10 cellular contexts compared by ENCODE assay signal in genomic region chr5:134509308-134510040, GRCh38. TPM values are rescaled to one million over a fixed set of nuclear protein-coding genes. Genes with fewer than 3 reads are reported as not detected.
DNase-seq lines count a peak whose midpoint lies in the region; ATAC-seq, FAIRE-seq and TF ChIP-seq lines count a peak whose summit lies in the region.
"Had no signal": no experiment of that assay in that cellular context is flagged by ENCODE, and none has a peak within 500 bp of the region (broad histone marks: within the 10 kb centered on the region; RNA-seq: fewer than 3 reads in every experiment).

No MANE protein-coding gene starts in this region.

- 91% methylated on average over 13 of the region's 13 CpGs for WGBS in HepG2 (ENCODE audit: low lambda C conversion rate)
- WGBS in right lobe of liver (ENCODE audit: insufficient coverage, low coverage, low lambda C conversion rate, missing lambda C conversion rate): 84% methylated on average over 12 of the region's 13 CpGs

- in situ Hi-C loops in HepG2 (cut with HindIII; ENCODE audit: extremely low pct_ligation_motif_present, low pct_unique_long_range_greater_than_20kb): loop anchor here (5.0 kb wide), 2 partner anchors 42 to 97 kb away; partner anchors contain the start of gene CDKN2AIPNL

- TF ChIP-seq POLR2A in HepG2 (IDR thresholded peaks at IDR 0.05; ENCODE audit: insufficient read depth in 1 of 2, low read depth in 2 of 2, low read length in 2 of 2) (no peak), right lobe of liver (IDR thresholded peaks at IDR 0.05) (no peak)

- no peaks in the 10 kb centered on the region; a peak in 1 of 5 replicates for H3K27me3 ChIP-seq in HepG2 (ENCODE audit: control insufficient read depth in 1 of 2, insufficient read depth in 2 of 2, low read length in 2 of 2)
- H3K27me3 ChIP-seq in right lobe of liver: no peaks in the 10 kb centered on the region
- H3K27me3 ChIP-seq in upper lobe of right lung: no peaks in the 10 kb centered on the region

- no peaks in the 10 kb centered on the region for H4K20me1 ChIP-seq in HepG2 (ENCODE audit: insufficient read depth, low read length)

- DNase-seq in HepG2 (ENCODE audit: low spot score) (peak; percentile 70), right lobe of liver (no peak), SW 1271 (lab: John Stamatoyannopoulos, UW) (peak; percentile 50 to 62), glomerular visceral epithelial cell (ENCODE audit: extremely low spot score) (peak; percentile 82), upper lobe of right lung (no peak), pons (ENCODE audit: low spot score) (no peak), retina (no peak)
- DNase-seq: central memory CD4-positive, alpha-beta T cell; NCI-H1930 had no signal

- no peak overlapping the region for H3K9ac ChIP-seq in HepG2 (ENCODE audit: insufficient read depth, low read depth, low read length)

- TSS peak; percentile 23 for BruUV-seq in HepG2 (replicated peaks; lab: Mats Ljungman, UMichigan)

- H3K36me3 ChIP-seq in HepG2 (replicated peaks in 1 of 2; ENCODE audit: control insufficient read depth in 1 of 2, insufficient read depth in 2 of 2, low read length in 2 of 2): no peaks in the 10 kb centered on the region
- no peaks in the 10 kb centered on the region for H3K36me3 ChIP-seq in right lobe of liver
- no peaks in the 10 kb centered on the region for H3K36me3 ChIP-seq in upper lobe of right lung

- POLR2A ChIA-PET in HepG2 (lab: Yijun Ruan, JAX): interaction anchor here (0.8 to 6.1 kb wide), 4 partner anchors 16 to 94 kb away, joined by 3 to 77 read pairs (median 6); partner anchors contain the start of gene JADE2

- intact Hi-C loops in HepG2 (cut with micrococcal nuclease; ENCODE audit: unreplicated experiment) (no loop called here), right lobe of liver (cut with DNase I) (no loop called here), upper lobe of right lung (cut with DNase I) (no loop called here)

- peaks cover 13% of the 10 kb centered on the region for H3K79me2 ChIP-seq in HepG2 (ENCODE audit: insufficient read depth, low read length)

- H3K4me3 ChIP-seq in HepG2 (replicated peaks in 1 of 3; ENCODE audit: insufficient read depth in 1 of 3, low read depth in 2 of 3, low read length in 3 of 3) (no peak overlapping the region), right lobe of liver (no peak overlapping the region), upper lobe of right lung (no peak overlapping the region)

- no peak overlapping the region for H2AFZ ChIP-seq in HepG2 (ENCODE audit: low read length)

- no peak for ATAC-seq in HepG2
- no peak for ATAC-seq in right lobe of liver
- ATAC-seq in upper lobe of right lung: peak; percentile 3
- no peak for ATAC-seq in GM21737 (IDR thresholded peaks at IDR 0.05; ENCODE audit: unreplicated experiment)

- no peaks in the 10 kb centered on the region for H3K9me3 ChIP-seq in HepG2 (ENCODE audit: low read length)
- H3K9me3 ChIP-seq in right lobe of liver: no peaks in the 10 kb centered on the region
- H3K9me3 ChIP-seq in upper lobe of right lung: no peaks in the 10 kb centered on the region

- TF ChIP-seq CTCF in HepG2 (CRISPR knock-in tag; IDR thresholded peaks at IDR 0.05) (no peak), right lobe of liver (IDR thresholded peaks at IDR 0.05) (no peak), upper lobe of right lung (IDR thresholded peaks at IDR 0.05) (no peak)

- CTCF ChIA-PET in HepG2 (lab: Yijun Ruan, JAX; ENCODE audit: low intra/inter-chr PET ratio, low total read pairs): no interaction called here

- peak; percentile 46 for FAIRE-seq in HepG2 (lab: Jason Lieb, UNC)

- H3K27ac ChIP-seq in HepG2 (ENCODE audit: extremely low read length, insufficient read depth, low read length) (peak overlapping the region; percentile 29), right lobe of liver (no peak overlapping the region), upper lobe of right lung (no peak overlapping the region)

- TF ChIP-seq EP300 in HepG2 (IDR thresholded peaks at IDR 0.05; ENCODE audit: low read depth in 2 of 2, low read length in 2 of 2): no peak
- 0 out of 2 replicates have a peak, but pooled peaks have one; percentile 22 for TF ChIP-seq EP300 in HepG2 (CRISPR knock-in tag; IDR thresholded peaks at IDR 0.05; ENCODE audit: borderline replicate concordance)

- H3K4me2 ChIP-seq in HepG2 (ENCODE audit: low read depth, low read length): peak overlapping the region; percentile 26

- no peak for TF ChIP-seq RAD21 in HepG2 (CRISPR knock-in tag; IDR thresholded peaks at IDR 0.05)

- H3K4me1 ChIP-seq in HepG2 (ENCODE audit: insufficient read depth, low read length) (peaks cover 94% of the 10 kb centered on the region), right lobe of liver (peaks cover 0 to 40% (median 15%) of the 10 kb centered on the region in 4 donors), upper lobe of right lung (peaks cover 29% of the 10 kb centered on the region)

TF ChIP-seq in HepG2, 621 proteins besides CTCF, POLR2A, EP300 and RAD21 (continues in another document):
- TF ChIP-seq REPIN1 (CRISPR knock-in tag; IDR thresholded peaks at IDR 0.05; ENCODE audit: borderline replicate concordance, low read depth) (no peak), ATF7 (IDR thresholded peaks at IDR 0.05) (no peak), ATF7 (CRISPR knock-in tag; IDR thresholded peaks at IDR 0.05) (no peak), RAD51 (IDR thresholded peaks at IDR 0.05; ENCODE audit: borderline replicate concordance) (no peak), ZNF567 (CRISPR knock-in tag; IDR thresholded peaks at IDR 0.05; ENCODE audit: borderline replicate concordance) (no peak), HNF1A (IDR thresholded peaks at IDR 0.05; ENCODE audit: low read depth) (no peak), HNF1A (CRISPR knock-in tag; IDR thresholded peaks at IDR 0.05; ENCODE audit: borderline replicate concordance) (no peak), FOSL1 (CRISPR knock-in tag; IDR thresholded peaks at IDR 0.05; ENCODE audit: borderline replicate concordance) (peak; percentile 57; the same call in 1 of the 2 replicates), FOXM1 (CRISPR knock-in tag; IDR thresholded peaks at IDR 0.05) (no peak), TMF1 (CRISPR knock-in tag; IDR thresholded peaks at IDR 0.05; ENCODE audit: low read depth) (no peak), JUNB (CRISPR knock-in tag; IDR thresholded peaks at IDR 0.05; ENCODE audit: borderline replicate concordance) (peak; percentile 65; the same call in 1 of the 2 replicates), GATAD1 (CRISPR knock-in tag; IDR thresholded peaks at IDR 0.05) (no peak), ZNF496 (CRISPR knock-in tag; IDR thresholded peaks at IDR 0.05; ENCODE audit: insufficient replicate concordance) (no peak)

RNA-seq across cellular contexts. Expression of gene JADE2, which starts 16.0 kb away (rescaled TPM):
- total RNA-seq in HepG2 (2016; rRNA removed; fragmentation: Illumina TruSeq; extraction: Trizol) (15.1 and 15.6 TPM in 2 replicates), right lobe of liver (10 to 100 TPM in 1 of 6 experiments, 1 to 10 TPM in 5; 6.1 to 14.8 (median 8.4) TPM), upper lobe of right lung (86.7 TPM)
- 3.9 and 4.4 TPM in 2 replicates for total RNA-seq in HepG2 (2016; cell fraction: cytosol; rRNA removed; fragmentation: Illumina TruSeq; extraction: Trizol; ENCODE audit: low read depth)
- 15.7 and 16.4 TPM in 2 replicates for total RNA-seq in HepG2 (2016; cell fraction: insoluble cytoplasmic fraction; rRNA removed; fragmentation: Illumina TruSeq; extraction: Trizol)
- 9.9 and 14.2 TPM in 2 replicates for total RNA-seq in HepG2 (2016; cell fraction: membrane; rRNA removed; fragmentation: Illumina TruSeq; extraction: Trizol)
- total RNA-seq in HepG2 (2016; cell fraction: nucleus; rRNA removed; fragmentation: Illumina TruSeq; extraction: Trizol): 10.7 and 11.7 TPM in 2 replicates
- 7.5 and 9.1 TPM in 2 replicates for polyA plus RNA-seq in HepG2 (2011; rRNA removed)
- 6.2 and 7.4 TPM in 2 replicates for polyA plus RNA-seq in HepG2 (2011; cell fraction: cytosol; rRNA removed)
- polyA plus RNA-seq in HepG2 (2011; cell fraction: nucleus; rRNA removed): 10.9 and 11.6 TPM in 2 replicates
- polyA plus RNA-seq in HepG2 (2012): 5.4 and 7.6 TPM in 2 replicates
- 1.7 and 2.3 TPM in 2 replicates for polyA plus RNA-seq in HepG2 (2016; cell fraction: cytosol; fragmentation: Illumina TruSeq; extraction: Trizol; ENCODE audit: low read depth)
- polyA plus RNA-seq in HepG2 (2016; cell fraction: insoluble cytoplasmic fraction; fragmentation: Illumina TruSeq; extraction: Trizol; ENCODE audit: low read depth): 10.3 and 12.8 TPM in 2 replicates
- 4.9 and 6.8 TPM in 2 replicates for polyA plus RNA-seq in HepG2 (2016; cell fraction: membrane; fragmentation: Illumina TruSeq; extraction: Trizol; ENCODE audit: low read depth)
- 12.5 and 13.5 TPM in 2 replicates for polyA plus RNA-seq in HepG2 (2016; cell fraction: nucleus; fragmentation: Illumina TruSeq; extraction: Trizol; ENCODE audit: insufficient read depth, low read depth)
- polyA minus RNA-seq in HepG2 (2011; rRNA and poly(A)+ RNA removed; ENCODE audit: low replicate concordance): 17.4 and 97.1 TPM in 2 replicates
- 6.2 and 12.3 TPM in 2 replicates for polyA minus RNA-seq in HepG2 (2011; cell fraction: cytosol; rRNA and poly(A)+ RNA removed)
- polyA minus RNA-seq in HepG2 (2011; cell fraction: nucleus; rRNA and poly(A)+ RNA removed): 7.2 and 7.7 TPM in 2 replicates

Comparison
In these comparisons a context has a peak if more than half of its experiments do, and no peak if none do; other contexts are left out.
1. DNase-seq: peak in HepG2 (single experiment), SW 1271 (2 of 2) and glomerular visceral epithelial cell (single experiment); none in right lobe of liver (0 of 3), upper lobe of right lung (single experiment), pons (single experiment) and retina (single experiment).